28 cellular contexts compared by ENCODE assay signal in genomic region chr6:104949206-104949605, GRCh38. TPM values are rescaled to one million over a fixed set of nuclear protein-coding genes. Genes with fewer than 3 reads are reported as not detected.
"Had no signal": no experiment of that assay in that cellular context is flagged by ENCODE, and none has a peak within 500 bp of the region (broad histone marks: within the 10 kb centered on the region; RNA-seq: fewer than 3 reads in every experiment).

No MANE protein-coding gene starts in this region.

- H3K36me3 ChIP-seq: ascending aorta had no signal

- H3K27ac Mint-ChIP-seq: activated CD8-positive, alpha-beta memory T cell treated with anti-CD3 and anti-CD28 coated beads, Interleukin-2, amount 10 ng/mL, durations not matched to agents 7 days and 5 days; activated naive CD4-positive, alpha-beta T cell treated with anti-CD3 and anti-CD28 coated beads, Interleukin-2, amount 50 U/mL, for 72 hours; activated naive CD8-positive, alpha-beta T cell treated with anti-CD3 and anti-CD28 coated beads, Interleukin-2, amount 50 U/mL, for 24 hours; activated T-cell treated with anti-CD3 and anti-CD28 coated beads, Interleukin-2, amount 50 U/mL, for 24 hours; activated T-helper 1 cell treated with anti-CD3 and anti-CD28 coated beads, Interleukin-12 subunit alpha, Interleukin-12 subunit beta, Interleukin-2, Interleukin-4 antibody, amounts not matched to agents 30 ng/mL and 10 ng/mL and 1 ng/mL, durations not matched to agents 14 hours and 24 hours and 36 hours; T-helper 1 cell treated with Interleukin-12 subunit alpha and Interleukin-12 subunit beta and Interleukin-4 antibody, amounts not matched to agents 30 μg/mL and 1 μg/mL, for 36 hours had no signal

- FAIRE-seq: bronchial epithelial cell had no signal

- H3K4me3 Mint-ChIP-seq: activated CD8-positive, alpha-beta memory T cell treated with anti-CD3 and anti-CD28 coated beads, Interleukin-2, amount 10 ng/mL, durations not matched to agents 7 days and 5 days; activated naive CD8-positive, alpha-beta T cell treated with anti-CD3 and anti-CD28 coated beads, Interleukin-2, amount 50 U/mL, for 24 hours; activated T-cell treated with anti-CD3 and anti-CD28 coated beads, Interleukin-2, amount 50 U/mL, for 24 hours; activated T-helper 1 cell treated with anti-CD3 and anti-CD28 coated beads, Interleukin-12 subunit alpha, Interleukin-12 subunit beta, Interleukin-2, Interleukin-4 antibody, amounts not matched to agents 30 ng/mL and 10 ng/mL and 1 ng/mL, durations not matched to agents 14 hours and 24 hours and 36 hours; central memory CD8-positive, alpha-beta T cell; T-helper 1 cell treated with Interleukin-12 subunit alpha and Interleukin-12 subunit beta and Interleukin-4 antibody, amounts not matched to agents 30 μg/mL and 1 μg/mL, for 36 hours had no signal

- H3K4me2 ChIP-seq: PC-9 had no signal

- H3K27me3 ChIP-seq: ascending aorta had no signal

- H3K4me3 ChIP-seq: ascending aorta, body of pancreas, PC-9 had no signal

- DNase-seq: activated CD4-positive, alpha-beta T cell treated with anti-CD3 and anti-CD28 coated beads for 48 hours; activated CD4-positive, alpha-beta T cell treated with anti-CD3 and anti-CD28 coated beads, Interleukin-2, amount 50 U/mL, for 4 hours; activated CD4-positive, CD25-positive, alpha-beta regulatory T cell treated with anti-CD3 and anti-CD28 coated beads, Interleukin-2, amount 50 U/mL, for 72 hours; activated CD8-positive, alpha-beta memory T cell treated with anti-CD3 and anti-CD28 coated beads, Interleukin-2, amount 10 ng/mL, durations not matched to agents 7 days and 5 days; activated effector memory CD4-positive, alpha-beta T cell treated with Interleukin-2 at 50 U/mL for 16 hours; activated naive CD4-positive, alpha-beta T cell; activated naive CD8-positive, alpha-beta T cell treated with anti-CD3 and anti-CD28 coated beads, Interleukin-2, amount 50 U/mL, for 24 hours; activated T-cell treated with anti-CD3 and anti-CD28 coated beads, Interleukin-2, amount 50 U/mL, for 24 hours; amniotic stem cell; body of pancreas; NCI-H1092; NCI-H1417; NCI-H1694; NCI-H2029; NCI-H2107; NCI-H2171 treated with DMSO at 0.1 percent for 48 hours; NCI-H226; NCI-H526 treated with DMSO at 0.1 percent for 48 hours; PC-9; SHP77 treated with DMSO at 0.1 percent for 48 hours had no signal

- H3K4me1 ChIP-seq: ascending aorta, body of pancreas had no signal

- H2AFZ ChIP-seq: PC-9 had no signal

- H3K9me3 Mint-ChIP-seq: activated T-helper 1 cell treated with anti-CD3 and anti-CD28 coated beads, Interleukin-12 subunit alpha, Interleukin-12 subunit beta, Interleukin-2, Interleukin-4 antibody, amounts not matched to agents 30 ng/mL and 10 ng/mL and 1 ng/mL, durations not matched to agents 14 hours and 24 hours and 36 hours; T-helper 1 cell treated with Interleukin-12 subunit alpha and Interleukin-12 subunit beta and Interleukin-4 antibody, amounts not matched to agents 30 μg/mL and 1 μg/mL, for 36 hours had no signal

- H3K9me3 ChIP-seq: ascending aorta had no signal

- ATAC-seq: activated CD8-positive, alpha-beta memory T cell treated with anti-CD3 and anti-CD28 coated beads, Interleukin-2, amount 10 ng/mL, durations not matched to agents 7 days and 5 days; activated naive CD4-positive, alpha-beta T cell treated with anti-CD3 and anti-CD28 coated beads, Interleukin-2, amount 50 U/mL, for 72 hours; activated naive CD8-positive, alpha-beta T cell treated with anti-CD3 and anti-CD28 coated beads, Interleukin-2, amount 50 U/mL, for 24 hours; body of pancreas had no signal

- H3K27ac ChIP-seq: ascending aorta, body of pancreas, PC-9 had no signal

RNA-seq across cellular contexts. Expression of gene LIN28B, which starts 7.7 kb away (rescaled TPM):
- total RNA-seq: activated CD8-positive, alpha-beta memory T cell treated with anti-CD3 and anti-CD28 coated beads, Interleukin-2, amount 10 ng/mL, durations not matched to agents 7 days and 5 days; activated naive CD4-positive, alpha-beta T cell treated with anti-CD3 and anti-CD28 coated beads, Interleukin-2, amount 50 U/mL, for 72 hours; activated T-helper 1 cell treated with anti-CD3 and anti-CD28 coated beads, Interleukin-12 subunit alpha, Interleukin-12 subunit beta, Interleukin-2, Interleukin-4 antibody, amounts not matched to agents 30 ng/mL and 10 ng/mL and 1 ng/mL, durations not matched to agents 14 hours and 24 hours and 36 hours; ascending aorta; body of pancreas; bronchial epithelial cell; MCF 10A; NCI-H460; PC-9 had no signal
